1 cellular context compared by ENCODE assay signal in genomic region chr6:5302220-5302946, GRCh38.
TF ChIP-seq lines count a peak whose summit lies in the region.

No MANE protein-coding gene starts in this region.

TF ChIP-seq in K562, 482 proteins besides CTCF, POLR2A, EP300 and RAD21 (continued from another document and continues in another):
- TF ChIP-seq, protein P1, sequence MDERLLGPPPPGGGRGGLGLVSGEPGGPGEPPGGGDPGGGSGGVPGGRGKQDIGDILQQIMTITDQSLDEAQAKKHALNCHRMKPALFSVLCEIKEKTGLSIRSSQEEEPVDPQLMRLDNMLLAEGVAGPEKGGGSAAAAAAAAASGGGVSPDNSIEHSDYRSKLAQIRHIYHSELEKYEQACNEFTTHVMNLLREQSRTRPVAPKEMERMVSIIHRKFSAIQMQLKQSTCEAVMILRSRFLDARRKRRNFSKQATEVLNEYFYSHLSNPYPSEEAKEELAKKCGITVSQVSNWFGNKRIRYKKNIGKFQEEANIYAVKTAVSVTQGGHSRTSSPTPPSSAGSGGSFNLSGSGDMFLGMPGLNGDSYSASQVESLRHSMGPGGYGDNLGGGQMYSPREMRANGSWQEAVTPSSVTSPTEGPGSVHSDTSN (CRISPR knock-in tag; IDR thresholded peaks at IDR 0.05; ENCODE audit: low read depth), result no peak
- TF ChIP-seq, protein P1 (tag; conservative IDR thresholded peaks at IDR 0.05; ENCODE audit: low read depth), result no peak
- TF ChIP-seq, protein P2, sequence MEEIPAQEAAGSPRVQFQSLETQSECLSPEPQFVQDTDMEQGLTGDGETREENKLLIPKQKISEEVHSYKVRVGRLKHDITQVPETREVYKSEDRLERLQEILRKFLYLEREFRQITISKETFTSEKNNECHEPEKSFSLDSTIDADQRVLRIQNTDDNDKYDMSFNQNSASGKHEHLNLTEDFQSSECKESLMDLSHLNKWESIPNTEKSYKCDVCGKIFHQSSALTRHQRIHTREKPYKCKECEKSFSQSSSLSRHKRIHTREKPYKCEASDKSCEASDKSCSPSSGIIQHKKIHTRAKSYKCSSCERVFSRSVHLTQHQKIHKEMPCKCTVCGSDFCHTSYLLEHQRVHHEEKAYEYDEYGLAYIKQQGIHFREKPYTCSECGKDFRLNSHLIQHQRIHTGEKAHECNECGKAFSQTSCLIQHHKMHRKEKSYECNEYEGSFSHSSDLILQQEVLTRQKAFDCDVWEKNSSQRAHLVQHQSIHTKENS (CRISPR knock-in tag; IDR thresholded peaks at IDR 0.05), result no peak
- no peak for TF ChIP-seq ZNF224 (CRISPR knock-in tag; IDR thresholded peaks at IDR 0.05)
- TF ChIP-seq BCL6 (CRISPR knock-in tag; IDR thresholded peaks at IDR 0.05), result no peak
- no peak for TF ChIP-seq RBM25 (IDR thresholded peaks at IDR 0.05; ENCODE audit: low read depth, low read length, severe bottlenecking)
- TF ChIP-seq CREB3L1 (IDR thresholded peaks at IDR 0.05; ENCODE audit: borderline replicate concordance, low read depth), result peak; percentile 46; the same call in 1 of the 2 replicates
- TF ChIP-seq, protein P3, sequence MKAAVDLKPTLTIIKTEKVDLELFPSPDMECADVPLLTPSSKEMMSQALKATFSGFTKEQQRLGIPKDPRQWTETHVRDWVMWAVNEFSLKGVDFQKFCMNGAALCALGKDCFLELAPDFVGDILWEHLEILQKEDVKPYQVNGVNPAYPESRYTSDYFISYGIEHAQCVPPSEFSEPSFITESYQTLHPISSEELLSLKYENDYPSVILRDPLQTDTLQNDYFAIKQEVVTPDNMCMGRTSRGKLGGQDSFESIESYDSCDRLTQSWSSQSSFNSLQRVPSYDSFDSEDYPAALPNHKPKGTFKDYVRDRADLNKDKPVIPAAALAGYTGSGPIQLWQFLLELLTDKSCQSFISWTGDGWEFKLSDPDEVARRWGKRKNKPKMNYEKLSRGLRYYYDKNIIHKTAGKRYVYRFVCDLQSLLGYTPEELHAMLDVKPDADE (conservative IDR thresholded peaks at IDR 0.05; ENCODE audit: control insufficient read depth, low read depth, low read length), result no peak
- no peak for TF ChIP-seq MTF1 (CRISPR knock-in tag; IDR thresholded peaks at IDR 0.05; ENCODE audit: borderline replicate concordance)
- no peak for TF ChIP-seq HNRNPUL1 (IDR thresholded peaks at IDR 0.05; ENCODE audit: low read length)
- no peak for TF ChIP-seq SIN3A (IDR thresholded peaks at IDR 0.05; ENCODE audit: borderline replicate concordance in 2 of 2, control insufficient read depth in 1 of 2, low read depth in 2 of 2, low read length in 2 of 2)
- no peak for TF ChIP-seq RFX1 (IDR thresholded peaks at IDR 0.05)
- no peak for TF ChIP-seq ZNF695 (CRISPR knock-in tag; IDR thresholded peaks at IDR 0.05)
- TF ChIP-seq ZNF217 (CRISPR knock-in tag; IDR thresholded peaks at IDR 0.05), result no peak
- peak; percentile 69; the same call in 1 of the 2 replicates for TF ChIP-seq CREM (IDR thresholded peaks at IDR 0.05; ENCODE audit: low read depth)
- no peak for TF ChIP-seq ETS2 (tag; IDR thresholded peaks at IDR 0.05; ENCODE audit: borderline replicate concordance, poor library complexity, severe bottlenecking)
- TF ChIP-seq, protein P4, sequence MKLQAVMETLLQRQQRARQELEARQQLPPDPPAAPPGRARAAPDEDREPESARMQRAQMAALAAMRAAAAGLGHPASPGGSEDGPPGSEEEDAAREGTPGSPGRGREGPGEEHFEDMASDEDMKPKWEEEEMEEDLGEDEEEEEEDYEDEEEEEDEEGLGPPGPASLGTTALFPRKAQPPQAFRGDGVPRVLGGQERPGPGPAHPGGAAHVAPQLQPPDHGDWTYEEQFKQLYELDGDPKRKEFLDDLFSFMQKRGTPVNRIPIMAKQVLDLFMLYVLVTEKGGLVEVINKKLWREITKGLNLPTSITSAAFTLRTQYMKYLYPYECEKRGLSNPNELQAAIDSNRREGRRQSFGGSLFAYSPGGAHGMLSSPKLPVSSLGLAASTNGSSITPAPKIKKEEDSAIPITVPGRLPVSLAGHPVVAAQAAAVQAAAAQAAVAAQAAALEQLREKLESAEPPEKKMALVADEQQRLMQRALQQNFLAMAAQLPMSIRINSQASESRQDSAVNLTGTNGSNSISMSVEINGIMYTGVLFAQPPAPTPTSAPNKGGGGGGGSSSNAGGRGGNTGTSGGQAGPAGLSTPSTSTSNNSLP (IDR thresholded peaks at IDR 0.05; ENCODE audit: borderline replicate concordance, low read depth, low read length), result 0 out of 2 replicates have a peak, but pooled peaks have one; percentile 23
- TF ChIP-seq TARDBP (IDR thresholded peaks at IDR 0.05), result no peak
- no peak for TF ChIP-seq IRF2 (CRISPR knock-in tag; IDR thresholded peaks at IDR 0.05)
- peak; percentile 70 for TF ChIP-seq USF1 (CRISPR knock-in tag; IDR thresholded peaks at IDR 0.05)
- 0 out of 2 replicates have a peak, but pooled peaks have one; percentile 9 for TF ChIP-seq ZNF830 (CRISPR knock-in tag; IDR thresholded peaks at IDR 0.05)
- TF ChIP-seq CUX1 (CRISPR knock-in tag; IDR thresholded peaks at IDR 0.05), result 0 out of 2 replicates have a peak, but pooled peaks have one; percentile 61
- TF ChIP-seq ELF1 (tag; IDR thresholded peaks at IDR 0.05), result no peak
- TF ChIP-seq, protein P5, sequence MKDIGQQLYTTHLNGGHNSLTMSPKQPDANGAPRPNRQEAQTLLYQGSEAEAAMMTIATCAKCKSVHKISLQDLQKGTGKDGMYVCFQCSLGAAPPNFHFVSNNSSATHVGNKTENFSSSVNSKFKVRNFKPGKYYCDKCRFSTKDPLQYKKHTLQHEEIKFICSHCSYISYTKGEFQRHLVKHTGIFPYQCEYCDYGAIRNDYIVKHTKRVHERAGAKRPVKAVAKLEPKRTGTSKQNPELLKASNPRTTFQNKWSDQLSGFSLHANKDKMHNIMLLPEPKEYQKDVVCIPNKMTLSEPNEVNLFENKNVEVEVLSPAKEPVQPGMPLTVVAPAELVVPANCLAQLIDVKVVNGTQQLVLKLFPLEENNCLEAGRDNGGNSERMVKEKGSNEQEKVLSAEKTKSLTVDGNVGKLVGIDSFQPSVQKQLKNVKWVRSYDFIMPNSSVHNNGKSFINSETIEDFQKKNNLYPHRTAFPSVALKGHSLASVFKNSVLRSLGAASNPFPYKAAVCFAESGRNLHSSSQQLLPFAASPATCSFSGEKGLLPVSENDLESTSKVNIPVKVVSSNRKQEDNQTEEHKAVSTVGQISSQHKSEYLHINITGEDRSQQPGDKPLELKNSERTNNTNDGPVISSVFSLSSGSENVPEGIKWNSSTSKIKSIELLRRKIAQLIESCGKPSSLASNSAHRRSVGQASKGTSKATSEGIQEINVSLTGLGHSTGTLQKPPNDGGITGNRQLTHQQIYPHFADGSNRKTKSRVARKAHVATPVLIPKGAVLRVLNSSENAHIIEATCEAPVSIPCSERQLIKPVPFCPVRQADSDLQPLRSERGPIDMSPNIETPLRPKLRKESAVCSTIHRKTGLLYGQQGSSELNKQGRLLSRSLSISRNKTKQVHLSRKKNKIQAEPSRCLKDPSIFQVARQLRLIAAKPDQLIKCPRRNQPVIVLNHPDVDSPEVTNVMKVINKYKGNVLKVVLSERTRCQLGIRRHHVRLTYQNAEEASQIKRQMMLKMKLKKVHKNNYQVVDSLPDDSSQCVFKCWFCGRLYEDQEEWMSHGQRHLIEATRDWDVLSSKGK (CRISPR knock-in tag; IDR thresholded peaks at IDR 0.05), result no peak
- no peak for TF ChIP-seq NR2F6 (CRISPR knock-in tag; IDR thresholded peaks at IDR 0.05)
- TF ChIP-seq ZEB2 (IDR thresholded peaks at IDR 0.05), result no peak
- no peak for TF ChIP-seq TRIM28 (IDR thresholded peaks at IDR 0.05)
- TF ChIP-seq CC2D1A (IDR thresholded peaks at IDR 0.05), result no peak
- no peak for TF ChIP-seq PHF20 (IDR thresholded peaks at IDR 0.05; ENCODE audit: partially characterized antibody)
- TF ChIP-seq KAT7 (CRISPR knock-in tag; IDR thresholded peaks at IDR 0.05; ENCODE audit: borderline replicate concordance), result no peak
- TF ChIP-seq PTBP1 (IDR thresholded peaks at IDR 0.05; ENCODE audit: low read depth, low read length), result no peak
- TF ChIP-seq, protein P6, sequence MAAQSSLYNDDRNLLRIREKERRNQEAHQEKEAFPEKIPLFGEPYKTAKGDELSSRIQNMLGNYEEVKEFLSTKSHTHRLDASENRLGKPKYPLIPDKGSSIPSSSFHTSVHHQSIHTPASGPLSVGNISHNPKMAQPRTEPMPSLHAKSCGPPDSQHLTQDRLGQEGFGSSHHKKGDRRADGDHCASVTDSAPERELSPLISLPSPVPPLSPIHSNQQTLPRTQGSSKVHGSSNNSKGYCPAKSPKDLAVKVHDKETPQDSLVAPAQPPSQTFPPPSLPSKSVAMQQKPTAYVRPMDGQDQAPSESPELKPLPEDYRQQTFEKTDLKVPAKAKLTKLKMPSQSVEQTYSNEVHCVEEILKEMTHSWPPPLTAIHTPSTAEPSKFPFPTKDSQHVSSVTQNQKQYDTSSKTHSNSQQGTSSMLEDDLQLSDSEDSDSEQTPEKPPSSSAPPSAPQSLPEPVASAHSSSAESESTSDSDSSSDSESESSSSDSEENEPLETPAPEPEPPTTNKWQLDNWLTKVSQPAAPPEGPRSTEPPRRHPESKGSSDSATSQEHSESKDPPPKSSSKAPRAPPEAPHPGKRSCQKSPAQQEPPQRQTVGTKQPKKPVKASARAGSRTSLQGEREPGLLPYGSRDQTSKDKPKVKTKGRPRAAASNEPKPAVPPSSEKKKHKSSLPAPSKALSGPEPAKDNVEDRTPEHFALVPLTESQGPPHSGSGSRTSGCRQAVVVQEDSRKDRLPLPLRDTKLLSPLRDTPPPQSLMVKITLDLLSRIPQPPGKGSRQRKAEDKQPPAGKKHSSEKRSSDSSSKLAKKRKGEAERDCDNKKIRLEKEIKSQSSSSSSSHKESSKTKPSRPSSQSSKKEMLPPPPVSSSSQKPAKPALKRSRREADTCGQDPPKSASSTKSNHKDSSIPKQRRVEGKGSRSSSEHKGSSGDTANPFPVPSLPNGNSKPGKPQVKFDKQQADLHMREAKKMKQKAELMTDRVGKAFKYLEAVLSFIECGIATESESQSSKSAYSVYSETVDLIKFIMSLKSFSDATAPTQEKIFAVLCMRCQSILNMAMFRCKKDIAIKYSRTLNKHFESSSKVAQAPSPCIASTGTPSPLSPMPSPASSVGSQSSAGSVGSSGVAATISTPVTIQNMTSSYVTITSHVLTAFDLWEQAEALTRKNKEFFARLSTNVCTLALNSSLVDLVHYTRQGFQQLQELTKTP (IDR thresholded peaks at IDR 0.05; ENCODE audit: low read depth in 1 of 2, partially characterized antibody in 2 of 2), result no peak
- no peak for TF ChIP-seq ARHGAP35 (IDR thresholded peaks at IDR 0.05; ENCODE audit: partially characterized antibody)
- no peak for TF ChIP-seq FUS (optimal IDR thresholded peaks at IDR 0.05; ENCODE audit: low read depth, low read length)
- no peak for TF ChIP-seq RBBP5 (IDR thresholded peaks at IDR 0.05; ENCODE audit: borderline replicate concordance, insufficient read depth, low read length, poor library complexity, severe bottlenecking)
- TF ChIP-seq TGIF2 (CRISPR knock-in tag; IDR thresholded peaks at IDR 0.05), result no peak
- TF ChIP-seq NCOR1 (IDR thresholded peaks at IDR 0.05), result no peak
- TF ChIP-seq ZNF274 (IDR thresholded peaks at IDR 0.05; ENCODE audit: borderline replicate concordance, low read depth, low read length), result no peak
- TF ChIP-seq ZNF79 (CRISPR knock-in tag; IDR thresholded peaks at IDR 0.05; ENCODE audit: low read depth), result no peak
- TF ChIP-seq LARP7 (IDR thresholded peaks at IDR 0.05), result no peak
